Comparison of ENCODE assay signal across 8 cellular contexts in the genomic region with DNA sequence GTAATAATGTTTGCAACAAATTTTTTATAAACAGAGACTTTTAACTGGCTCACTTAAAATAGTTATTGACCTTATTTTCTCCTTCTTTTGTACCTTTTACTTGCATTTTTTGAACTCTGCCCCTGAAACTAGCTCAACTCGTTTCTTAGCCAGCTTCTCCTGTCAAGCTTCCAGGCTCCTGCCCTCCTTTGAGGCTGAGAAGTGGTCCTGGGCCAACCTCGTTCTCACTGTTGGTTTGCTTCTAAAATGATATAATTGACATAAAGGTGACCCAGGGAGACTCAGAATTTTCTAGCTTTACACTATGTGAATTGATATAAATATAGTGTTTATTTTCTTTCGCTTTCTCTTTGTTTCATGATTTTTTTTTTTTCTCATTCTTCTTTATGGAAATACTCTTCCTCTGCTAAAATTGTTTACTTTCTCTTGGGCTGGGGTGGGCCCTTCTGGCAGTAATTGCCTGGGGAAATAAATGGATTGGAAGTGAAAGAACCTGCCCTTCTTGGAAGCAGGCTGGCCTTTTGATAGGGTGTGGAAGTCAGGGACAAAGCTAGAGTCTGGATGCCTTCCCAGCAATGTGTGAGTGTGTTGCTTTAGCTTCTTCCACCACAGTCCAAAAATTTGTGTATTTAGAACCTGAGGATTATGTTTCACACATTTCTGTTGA. TPM values are rescaled to one million over a fixed set of nuclear protein-coding genes. Genes with fewer than 3 reads are reported as not detected.
A peak's percentile ranks its signal among the peaks of the same experiment; 100 is the strongest.
DNase-seq lines count a peak whose midpoint lies in the region; ATAC-seq and FAIRE-seq lines count a peak whose summit lies in the region.

No MANE protein-coding gene starts in this region.

- no peaks in the 10 kb centered on the region for H3K27me3 Mint-ChIP-seq in T-helper 17 cell

- intact Hi-C loops in head of caudate nucleus (cut with DNase I), result no loop called here

- peak overlapping the region; percentile 63 for H3K27ac Mint-ChIP-seq in T-helper 17 cell

- peaks cover 35% of the 10 kb centered on the region for H3K4me1 Mint-ChIP-seq in T-helper 17 cell

- no peak overlapping the region for H3K4me3 Mint-ChIP-seq in T-helper 17 cell

- FAIRE-seq in GM19239 (lab: Jason Lieb, UNC), result peak; percentile 71

- no peaks in the 10 kb centered on the region for H3K9me3 ChIP-seq in T-helper 17 cell (ENCODE audit: control insufficient read depth, low read length, poor library complexity, severe bottlenecking)

- ATAC-seq in T-helper 17 cell, result no peak
- no peak for ATAC-seq in GM19397 (IDR thresholded peaks at IDR 0.05; ENCODE audit: unreplicated experiment)

- H3K36me3 Mint-ChIP-seq in T-helper 17 cell (ENCODE audit: low read depth), result peaks cover 2% of the 10 kb centered on the region

- no peak for DNase-seq in GM19239 (ENCODE audit: insufficient read length, low spot score)
- no peak for DNase-seq in T-helper 17 cell
- DNase-seq in head of caudate nucleus, result peak in 23 of 42 donors; percentile 8 to 75 (median 34)
- peak; percentile 13 for DNase-seq in pulmonary artery endothelial cell (ENCODE audit: low read depth, low spot score)
- DNase-seq in central memory CD4-positive, alpha-beta T cell, result no peak
- no peak for DNase-seq in CD1c-positive myeloid dendritic cell (ENCODE audit: extremely low spot score)
- no peak for DNase-seq in NCI-H1930 (lab: John Stamatoyannopoulos, UW)

RNA-seq across cellular contexts. Expression of a gene that starts 30.7 kb away (rescaled TPM):
- total RNA-seq in T-helper 17 cell, result 10 to 100 TPM in 1 of 2 donors, 1 to 10 TPM in 1; 9.8 to 12.7 TPM
- 45.0 and 85.3 TPM in 2 replicates for total RNA-seq in pulmonary artery endothelial cell

Comparison
In these comparisons a context has a peak if more than half of its experiments do, and no peak if none do; other contexts are left out.
1. DNase-seq: peak in head of caudate nucleus (23 of 42) and pulmonary artery endothelial cell (single experiment); none in GM19239 (single experiment), T-helper 17 cell (0 of 3), central memory CD4-positive, alpha-beta T cell (single experiment), CD1c-positive myeloid dendritic cell (single experiment) and NCI-H1930 (0 of 2).